Comparison of ENCODE assay signal across 8 cellular contexts in genomic region chrX:135003876-135004623, GRCh38. TPM values are rescaled to one million over a fixed set of nuclear protein-coding genes. Genes with fewer than 3 reads are reported as not detected.
DNase-seq lines count a peak whose midpoint lies in the region; ATAC-seq and TF ChIP-seq lines count a peak whose summit lies in the region.

No MANE protein-coding gene starts in this region.

- no peaks in the 10 kb centered on the region for H3K9me3 ChIP-seq in colonic mucosa

- TF ChIP-seq CTCF in AG09309 (IDR thresholded peaks at IDR 0.05; ENCODE audit: control insufficient read depth, insufficient read depth, low read depth, low read length, missing control alignments) (no peak), colonic mucosa (IDR thresholded peaks at IDR 0.05) (no peak)

- intact Hi-C loops in colonic mucosa (cut with DNase I), result no loop called here

- H3K36me3 ChIP-seq in colonic mucosa, result no peaks in the 10 kb centered on the region

- H3K27ac ChIP-seq in colonic mucosa, result no peak overlapping the region

- ATAC-seq in HG03432 (IDR thresholded peaks at IDR 0.05; ENCODE audit: unreplicated experiment), result peak; percentile 99

- peak; percentile 48 for DNase-seq in AG09309 (ENCODE audit: low read depth)
- peak; percentile 49 for DNase-seq in GM19238 (ENCODE audit: insufficient read length, low spot score)
- DNase-seq in NCI-H510A (lab: John Stamatoyannopoulos, UW), result peak; percentile 69
- peak; percentile 91 for DNase-seq in activated CD4-positive, alpha-beta T cell treated with anti-CD3 and anti-CD28 coated beads for 48 hours
- DNase-seq in colonic mucosa, result peak; percentile 90
- peak; percentile 88 for DNase-seq in kidney tubule cell (ENCODE audit: low spot score)
- DNase-seq in stimulated activated CD4-positive, alpha-beta T cell treated with anti-CD3 and anti-CD28 coated beads, Interleukin-1b, Interleukin-23, amount 100 ng/mL, for 1 hour (ENCODE audit: low read depth in 2 of 2), result peak; percentile 60 to 73

- H3K4me3 ChIP-seq in AG09309 (ENCODE audit: control insufficient read depth, low read depth, low read length) (peak overlapping the region; percentile 48), colonic mucosa (peak overlapping the region; percentile 27)

- H3K27me3 ChIP-seq in colonic mucosa, result no peaks in the 10 kb centered on the region

- H3K4me1 ChIP-seq in colonic mucosa, result no peaks in the 10 kb centered on the region

- H3K9ac ChIP-seq in colonic mucosa (ENCODE audit: low read depth in 2 of 2, low read length in 2 of 2), result peak overlapping the region in 1 of 2 donors; percentile 9

RNA-seq across cellular contexts. Expression of gene SMIM10, which starts 13.3 kb away (rescaled TPM):
- total RNA-seq in colonic mucosa, result 1 to 10 TPM; 1.4 to 1.5 TPM

RNA-seq across cellular contexts. Expression of gene RTL8B, which starts 18.3 kb away (rescaled TPM):
- total RNA-seq in colonic mucosa, result 1 to 10 TPM; 1.6 to 3.8 TPM

RNA-seq across cellular contexts. Expression of gene RTL8C, which starts 28.1 kb away (rescaled TPM):
- 10 to 100 TPM; 44.7 to 55.6 TPM for total RNA-seq in colonic mucosa

RNA-seq across cellular contexts. Expression of gene RTL8A, which starts 47.9 kb away (rescaled TPM):
- total RNA-seq in colonic mucosa, result 10 to 100 TPM; 37.4 to 38.4 TPM
